ENCODE assay signal across 11 cellular contexts in genomic region chr13:100275746-100276145, GRCh38.
DNase-seq lines count a peak whose midpoint lies in the region; TF ChIP-seq lines count a peak whose summit lies in the region.
"Had no signal": no experiment of that assay in that cellular context is flagged by ENCODE, and none has a peak within 500 bp of the region (broad histone marks: within the 10 kb centered on the region; RNA-seq: fewer than 3 reads in every experiment).

No MANE protein-coding gene starts in this region.

- H3K36me3 ChIP-seq in prostate gland: no peaks in the 10 kb centered on the region
- peaks cover 0 to 16% (median 0%) of the 10 kb centered on the region in 3 donors for H3K36me3 ChIP-seq in tibial nerve

- H3K4me1 ChIP-seq in prostate gland (replicated peaks) (no peaks in the 10 kb centered on the region), tibial nerve (no peaks in the 10 kb centered on the region)

- H3K27ac ChIP-seq in prostate gland (no peak overlapping the region), tibial nerve (no peak overlapping the region)

- no peak for TF ChIP-seq EP300 in tibial nerve (IDR thresholded peaks at IDR 0.05)

- no peak for TF ChIP-seq POLR2A in NB4 (IDR thresholded peaks at IDR 0.05; ENCODE audit: extremely low read depth, insufficient read length)
- TF ChIP-seq POLR2A in prostate gland (IDR thresholded peaks at IDR 0.05): no peak
- TF ChIP-seq POLR2A in tibial nerve (IDR thresholded peaks at IDR 0.05): no peak

- 47% methylated on average over 5 of the region's 5 CpGs for WGBS in prostate gland
- WGBS in tibial nerve, 2 donors: 82 to 85% methylated on average over 5 of the region's 5 CpGs

- H3K4me3 ChIP-seq in NB4 (ENCODE audit: low read depth, low read length): peak overlapping the region; percentile 65
- no peak overlapping the region for H3K4me3 ChIP-seq in prostate gland
- H3K4me3 ChIP-seq in tibial nerve: no peak overlapping the region

- intact Hi-C loops in prostate gland (cut with DNase I): no loop called here

- no peaks in the 10 kb centered on the region for H3K27me3 ChIP-seq in prostate gland (replicated peaks; ENCODE audit: insufficient read depth)
- no peaks in the 10 kb centered on the region for H3K27me3 ChIP-seq in tibial nerve

- H3K9me3 ChIP-seq in prostate gland: no peaks in the 10 kb centered on the region
- no peaks in the 10 kb centered on the region for H3K9me3 ChIP-seq in tibial nerve

- peak; percentile 19 for DNase-seq in GDM1 (lab: John Stamatoyannopoulos, UW)
- DNase-seq in NB4 (ENCODE audit: low read depth): peak; percentile 27
- peak; percentile 2 for DNase-seq in astrocyte of the hippocampus (ENCODE audit: low read depth, low spot score)
- peak; percentile 11 for DNase-seq in prostate gland (ENCODE audit: low spot score)
- DNase-seq in stimulated activated CD4-positive, alpha-beta T cell treated with anti-CD3 and anti-CD28 coated beads, Interleukin-12 subunit alpha, Interleukin-12 subunit beta, amount 100 ng/mL, for 4 hours: no peak
- no peak for DNase-seq in tibial nerve (ENCODE audit: low spot score in 2 of 2)
- DNase-seq in D341Med (ENCODE audit: low spot score): no peak
- DNase-seq: DMS 273 treated with DMSO at 0.1 percent for 48 hours, H7, NCI-H1694, NCI-H2107 had no signal

- TF ChIP-seq CTCF in NB4 (IDR thresholded peaks at IDR 0.05; ENCODE audit: low read depth, low read length) (no peak), prostate gland (IDR thresholded peaks at IDR 0.05) (no peak), tibial nerve (IDR thresholded peaks at IDR 0.05) (no peak)

Comparison
In these comparisons a context has a peak if more than half of its experiments do, and no peak if none do; other contexts are left out.
1. DNase-seq: peak in GDM1 (single experiment), NB4 (single experiment), astrocyte of the hippocampus (single experiment) and prostate gland (single experiment); none in stimulated activated CD4-positive, alpha-beta T cell treated with anti-CD3 and anti-CD28 coated beads, Interleukin-12 subunit alpha, Interleukin-12 subunit beta, amount 100 ng/mL, for 4 hours (single experiment), tibial nerve (0 of 2) and D341Med (single experiment).